Comparison of ENCODE assay signal across 1 cellular context in genomic region chr20:461254-462198, GRCh38.
TF ChIP-seq lines count a peak whose summit lies in the region.

No MANE protein-coding gene starts in this region.

TF ChIP-seq in HepG2, 621 proteins besides CTCF, POLR2A, EP300 and RAD21 (continued from another document):
- TF ChIP-seq ZBTB40 (IDR thresholded peaks at IDR 0.05): no peak
- peak; percentile 49; the same call in 1 of the 2 replicates for TF ChIP-seq ZBTB40 (CRISPR knock-in tag; IDR thresholded peaks at IDR 0.05)
- 0 out of 2 replicates have a peak, but pooled peaks have one; percentile 64 for TF ChIP-seq ZNF253 (CRISPR knock-in tag; IDR thresholded peaks at IDR 0.05; ENCODE audit: borderline replicate concordance)
- TF ChIP-seq RORA (CRISPR knock-in tag; IDR thresholded peaks at IDR 0.05): no peak
- TF ChIP-seq ZBTB7A (CRISPR knock-in tag; IDR thresholded peaks at IDR 0.05): peak; percentile 56; the same call in 1 of the 2 replicates
- no peak for TF ChIP-seq ZBTB34 (CRISPR knock-in tag; IDR thresholded peaks at IDR 0.05)
- 0 out of 2 replicates have a peak, but pooled peaks have one; percentile 1 for TF ChIP-seq BCL6 (CRISPR knock-in tag; IDR thresholded peaks at IDR 0.05)
- no peak for TF ChIP-seq CENPBD1 (CRISPR knock-in tag; IDR thresholded peaks at IDR 0.05; ENCODE audit: borderline replicate concordance, low read depth)
- TF ChIP-seq PREB (CRISPR knock-in tag; IDR thresholded peaks at IDR 0.05): no peak
- TF ChIP-seq ZNF572 (CRISPR knock-in tag; IDR thresholded peaks at IDR 0.05): no peak
- TF ChIP-seq ZNF256 (CRISPR knock-in tag; conservative IDR thresholded peaks at IDR 0.05): 0 out of 2 replicates have a peak, but pooled peaks have one; percentile 61
- TF ChIP-seq SNAPC5 (CRISPR knock-in tag; IDR thresholded peaks at IDR 0.05; ENCODE audit: borderline replicate concordance): no peak
- no peak; the same call in 1 of the 2 replicates for TF ChIP-seq ZBTB21 (CRISPR knock-in tag; IDR thresholded peaks at IDR 0.05)
- TF ChIP-seq ZNF773 (CRISPR knock-in tag; IDR thresholded peaks at IDR 0.05; ENCODE audit: borderline replicate concordance): no peak
- no peak; the same call in 1 of the 2 replicates for TF ChIP-seq TEF (CRISPR knock-in tag; IDR thresholded peaks at IDR 0.05)
- no peak for TF ChIP-seq POLR2G (IDR thresholded peaks at IDR 0.05; ENCODE audit: low read depth, low read length)
- TF ChIP-seq CHCHD3 (CRISPR knock-in tag; IDR thresholded peaks at IDR 0.05): no peak
- TF ChIP-seq HNF1A (IDR thresholded peaks at IDR 0.05; ENCODE audit: low read depth): no peak
- no peak for TF ChIP-seq HNF1A (CRISPR knock-in tag; IDR thresholded peaks at IDR 0.05; ENCODE audit: borderline replicate concordance)
- peak; percentile 67; the same call in 1 of the 2 replicates for TF ChIP-seq DMTF1 (CRISPR knock-in tag; IDR thresholded peaks at IDR 0.05)
- no peak for TF ChIP-seq HNRNPH1 (optimal IDR thresholded peaks at IDR 0.05; ENCODE audit: low read depth, low read length)
